In genomic region chr10:94800551-94800950, GRCh38 we compare ENCODE assay signal across 6 cellular contexts. TPM values are rescaled to one million over a fixed set of nuclear protein-coding genes. Genes with fewer than 3 reads are reported as not detected.
"Had no signal": no experiment of that assay in that cellular context is flagged by ENCODE, and none has a peak within 500 bp of the region (broad histone marks: within the 10 kb centered on the region; RNA-seq: fewer than 3 reads in every experiment).

No MANE protein-coding gene starts in this region.

RNA-seq across cellular contexts. Expression of gene CYP2C19, which starts 38.1 kb away (rescaled TPM):
- total RNA-seq: thoracic aorta, thyroid gland, tibial nerve, upper lobe of right lung, ureter, urinary bladder had no signal
